Comparison of ENCODE assay signal across 18 cellular contexts in the genomic region with DNA sequence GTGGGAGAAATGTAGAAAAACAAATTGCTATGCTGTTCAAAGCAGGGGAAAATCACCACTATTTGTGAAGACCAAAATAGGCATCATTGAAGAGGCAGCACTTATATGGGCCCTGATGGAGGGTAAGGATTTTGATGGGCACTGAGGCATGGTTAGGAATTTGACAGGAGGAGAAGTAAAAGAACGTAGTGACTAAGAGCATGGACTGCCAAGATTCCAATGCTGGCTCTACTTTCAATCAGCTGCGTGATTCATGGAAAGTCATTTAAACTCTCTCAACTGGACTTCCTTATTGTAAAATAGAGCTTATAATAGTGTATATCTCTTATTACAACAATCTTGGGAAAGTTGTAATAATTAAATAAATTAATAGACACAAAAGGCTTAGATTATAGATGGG.
A peak's percentile ranks its signal among the peaks of the same experiment; 100 is the strongest.
DNase-seq lines count a peak whose midpoint lies in the region; ATAC-seq and TF ChIP-seq lines count a peak whose summit lies in the region.
"Had no signal": no experiment of that assay in that cellular context is flagged by ENCODE, and none has a peak within 500 bp of the region (broad histone marks: within the 10 kb centered on the region; RNA-seq: fewer than 3 reads in every experiment).

No MANE protein-coding gene starts in this region.

- no peak overlapping the region for H2BK120ac ChIP-seq in trophoblast cell (ENCODE audit: insufficient read depth, low read length, poor library complexity)

- DNase-seq in ELR (ENCODE audit: low read depth) (peak; percentile 74), RKO (ENCODE audit: low spot score) (peak; percentile 64), epithelial cell of proximal tubule (ENCODE audit: low read depth) (peak; percentile 53), trophoblast cell (peak; percentile 8 to 60), SKM-1 treated with dmso at 0.1 percent for 144 hours (lab: John Stamatoyannopoulos, UW; ENCODE audit: unreplicated experiment) (no peak), HuH-7 (ENCODE audit: low spot score) (no peak), activated T-cell treated with anti-CD3 and anti-CD28 coated beads for 4 hours (no peak)
- DNase-seq: activated CD4-positive, alpha-beta T cell treated with anti-CD3 and anti-CD28 coated beads, Interleukin-2, amount 50 U/mL, for 48 hours; C1 segment of cervical spinal cord; DMS79; kidney; NCI-H2107; NCI-H82; pancreas; SIG-M5; stomach; T-helper 9 cell had no signal

- H3K4me3 ChIP-seq in epithelial cell of proximal tubule (ENCODE audit: low read depth, low read length) (no peak overlapping the region), trophoblast cell (ENCODE audit: low read depth, low read length) (no peak overlapping the region)
- H3K4me3 ChIP-seq: pancreas, stomach had no signal

- H3K4me1 ChIP-seq in trophoblast cell (ENCODE audit: control insufficient read depth in 1 of 2, insufficient read depth in 2 of 2, low read length in 2 of 2) = no peaks in the 10 kb centered on the region
- H3K4me1 ChIP-seq: pancreas, stomach had no signal

- no peak overlapping the region for H2AFZ ChIP-seq in trophoblast cell (ENCODE audit: insufficient read depth, low read length, poor library complexity)

- no peak overlapping the region for H2AK5ac ChIP-seq in trophoblast cell (ENCODE audit: low read length)

- H4K91ac ChIP-seq in trophoblast cell (ENCODE audit: low read depth, low read length) = no peak overlapping the region

- no peaks in the 10 kb centered on the region for H3K36me3 ChIP-seq in trophoblast cell (ENCODE audit: control insufficient read depth in 1 of 2, insufficient read depth in 2 of 2, low read length in 2 of 2)
- H3K36me3 ChIP-seq: pancreas, stomach had no signal

- H3K9me3 ChIP-seq in trophoblast cell (ENCODE audit: insufficient read depth, low read depth, low read length) = no peaks in the 10 kb centered on the region
- H3K9me3 ChIP-seq: pancreas, stomach had no signal

- H2BK5ac ChIP-seq in trophoblast cell (ENCODE audit: low read depth, low read length, poor library complexity) = no peak overlapping the region

- H4K8ac ChIP-seq in trophoblast cell (ENCODE audit: low read depth, low read length) = no peak overlapping the region

- H3K27me3 ChIP-seq in trophoblast cell (ENCODE audit: insufficient read depth, low read length) = no peaks in the 10 kb centered on the region
- H3K27me3 ChIP-seq: pancreas, stomach had no signal

- no peak overlapping the region for H3K9ac ChIP-seq in trophoblast cell (ENCODE audit: low read length)

- H3K79me2 ChIP-seq in trophoblast cell (ENCODE audit: control insufficient read depth, insufficient read depth, low read length, poor library complexity) = no peaks in the 10 kb centered on the region

- no peak overlapping the region for H4K12ac ChIP-seq in trophoblast cell (ENCODE audit: low read depth, low read length)

- H3K79me1 ChIP-seq in trophoblast cell (ENCODE audit: low read length) = no peaks in the 10 kb centered on the region

- no peak overlapping the region for H3K4ac ChIP-seq in trophoblast cell (ENCODE audit: low read depth, low read length)

- H2BK12ac ChIP-seq in trophoblast cell (ENCODE audit: low read length) = no peak overlapping the region

- H3K27ac ChIP-seq in trophoblast cell (ENCODE audit: low read depth, low read length) = no peak overlapping the region
- H3K27ac ChIP-seq: pancreas, stomach had no signal

- no peak for ATAC-seq in HG02870 (IDR thresholded peaks at IDR 0.05; ENCODE audit: unreplicated experiment)
- ATAC-seq: pancreas had no signal

- WGBS in trophoblast cell (ENCODE audit: extremely low coverage, insufficient coverage, insufficient read length) = no CpG with 5 or more reads among the region's 2 CpGs

- TF ChIP-seq CTCF in epithelial cell of proximal tubule (conservative IDR thresholded peaks at IDR 0.05; ENCODE audit: low read depth, low read length) = no peak

- no peak overlapping the region for H3K14ac ChIP-seq in trophoblast cell (ENCODE audit: low read length)

- no peak overlapping the region for H3K4me2 ChIP-seq in trophoblast cell (ENCODE audit: low read length)

- no peak overlapping the region for H3K18ac ChIP-seq in trophoblast cell (ENCODE audit: low read length)

- no peak overlapping the region for H3K23ac ChIP-seq in trophoblast cell (ENCODE audit: low read length)

Comparison
In these comparisons a context has a peak if more than half of its experiments do, and no peak if none do; other contexts are left out.
1. DNase-seq: peak in ELR (single experiment), RKO (single experiment), epithelial cell of proximal tubule (single experiment) and trophoblast cell (2 of 2); none in SKM-1 treated with dmso at 0.1 percent for 144 hours (single experiment), HuH-7 (single experiment) and activated T-cell treated with anti-CD3 and anti-CD28 coated beads for 4 hours (single experiment).